24 cellular contexts compared by ENCODE assay signal in the genomic region with DNA sequence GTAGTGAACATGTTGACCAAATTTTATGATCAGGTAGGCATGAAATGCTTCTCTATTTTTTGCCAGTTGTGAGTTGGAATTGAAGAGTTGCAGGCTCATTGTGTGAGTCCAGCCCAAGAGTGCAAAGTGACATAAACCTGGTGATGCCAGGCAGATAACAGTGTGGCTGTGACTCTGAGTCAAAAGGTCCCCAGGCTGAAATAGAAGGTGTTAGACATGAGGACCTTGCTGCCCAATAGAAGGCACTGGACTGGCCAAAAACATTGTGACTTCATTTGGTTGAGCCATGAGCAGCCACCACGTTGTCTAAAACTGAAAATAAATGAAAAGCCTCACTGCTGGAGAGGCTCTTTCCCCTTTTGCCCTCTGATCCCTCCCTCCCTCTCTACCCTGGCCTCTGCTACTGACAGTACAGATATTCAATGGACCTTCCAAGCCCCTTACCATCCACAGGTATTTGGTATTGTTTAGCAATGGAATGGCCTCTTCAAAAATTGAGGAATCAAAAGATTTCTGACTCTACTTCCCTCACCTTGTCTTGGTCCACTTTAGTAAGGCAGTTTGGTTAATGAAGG.
"Had no signal": no experiment of that assay in that cellular context is flagged by ENCODE, and none has a peak within 500 bp of the region (broad histone marks: within the 10 kb centered on the region; RNA-seq: fewer than 3 reads in every experiment).

No MANE protein-coding gene starts in this region.

- H3K36me3 ChIP-seq: esophagus squamous epithelium, gastroesophageal sphincter, neural progenitor cell, ovary, thyroid gland had no signal

- H3K4me3 ChIP-seq: esophagus squamous epithelium, gastroesophageal sphincter, hepatocyte, lung, neural progenitor cell, ovary, thyroid gland had no signal

- H3K27ac Mint-ChIP-seq: natural killer cell treated with Interleukin-12 subunit alpha and Interleukin-12 subunit beta and Interleukin-15 and Interleukin-18, amount 100 ng/mL, for 72 hours; neural progenitor cell; type B pancreatic cell had no signal

- H3K79me2 ChIP-seq: hepatocyte had no signal

- H3K4me2 ChIP-seq: hepatocyte, neural progenitor cell had no signal

- H3K27me3 Mint-ChIP-seq: type B pancreatic cell had no signal

- H2AFZ ChIP-seq: hepatocyte, neural progenitor cell had no signal

- H3K9me3 ChIP-seq: esophagus squamous epithelium, gastroesophageal sphincter, ovary, thyroid gland had no signal

- H3K4me1 ChIP-seq: gastroesophageal sphincter, thyroid gland had no signal

- H3K36me3 Mint-ChIP-seq: natural killer cell treated with Interleukin-12 subunit alpha and Interleukin-12 subunit beta and Interleukin-15 and Interleukin-18, amount 100 ng/mL, for 72 hours; neural progenitor cell; type B pancreatic cell had no signal

- H3K9ac ChIP-seq: neural progenitor cell had no signal

- ATAC-seq: gastroesophageal sphincter; left colon; natural killer cell treated with Interleukin-12 subunit alpha and Interleukin-12 subunit beta and Interleukin-15 and Interleukin-18, amount 100 ng/mL, for 72 hours; sciatic nerve had no signal

- FAIRE-seq: kidney, urothelium cell line had no signal

- H3K4me1 Mint-ChIP-seq: central memory CD8-positive, alpha-beta T cell had no signal

- H3K4me3 Mint-ChIP-seq: central memory CD8-positive, alpha-beta T cell; natural killer cell treated with Interleukin-12 subunit alpha and Interleukin-12 subunit beta and Interleukin-15 and Interleukin-18, amount 100 ng/mL, for 72 hours; neural progenitor cell; type B pancreatic cell had no signal

- DNase-seq: cortex of kidney; effector memory CD4-positive, alpha-beta T cell; esophagus squamous epithelium; foreskin fibroblast; glutamatergic neuron; kidney; left colon; mesenchymal stem cell; midbrain; nucleus accumbens; ovary; stimulated activated CD4-positive, alpha-beta T cell treated with anti-CD3 and anti-CD28 coated beads, Interleukin-2, amount 100 ng/mL, for 24 hours; stimulated activated naive CD4-positive, alpha-beta T cell treated with Interleukin-2 at 50 U/mL for 16 hours; thyroid gland had no signal

- H3K9me3 Mint-ChIP-seq: central memory CD8-positive, alpha-beta T cell; natural killer cell treated with Interleukin-12 subunit alpha and Interleukin-12 subunit beta and Interleukin-15 and Interleukin-18, amount 100 ng/mL, for 72 hours; neural progenitor cell had no signal

- H3K27ac ChIP-seq: epithelial cell of prostate, esophagus squamous epithelium, gastroesophageal sphincter, hepatocyte, neural progenitor cell, ovary, thyroid gland had no signal

- H3K27me3 ChIP-seq: hepatocyte, neural progenitor cell, ovary, thyroid gland had no signal
